8 cellular contexts compared by ENCODE assay signal in genomic region chr14:77181124-77181602, GRCh38. TPM values are rescaled to one million over a fixed set of nuclear protein-coding genes. Genes with fewer than 3 reads are reported as not detected.
A peak's percentile ranks its signal among the peaks of the same experiment; 100 is the strongest.
DNase-seq lines count a peak whose midpoint lies in the region; ATAC-seq and FAIRE-seq lines count a peak whose summit lies in the region.

No MANE protein-coding gene starts in this region.

- POLR2A ChIA-PET in T-cell (lab: Charles Lee): interaction anchor here in 1 of 2 donors (0.5 kb wide), 1 partner anchor 391 kb away, joined by 6 read pairs; no protein-coding TSS in a partner anchor

- ATAC-seq in T-cell (replicated peaks in 1 of 4) (no peak), GM19467 (IDR thresholded peaks at IDR 0.05; ENCODE audit: unreplicated experiment) (no peak)

- peak; percentile 24 for FAIRE-seq in islet of Langerhans (lab: Jason Lieb, UNC)

- peaks cover 34 to 48% of the 10 kb centered on the region in 2 donors for H3K27me3 Mint-ChIP-seq in T-cell

- peak overlapping the region in 1 of 2 donors; percentile 59 for H3K27ac Mint-ChIP-seq in T-cell

- no peaks in the 10 kb centered on the region for H3K9me3 Mint-ChIP-seq in T-cell

- CTCF ChIA-PET in T-cell (lab: Charles Lee): interaction anchor here in 1 of 2 donors (0.6 kb wide), 1 partner anchor 150 kb away, joined by 3 read pairs; no protein-coding TSS in a partner anchor

- peak; percentile 9 for DNase-seq in stimulated activated CD4-positive, alpha-beta T cell treated with anti-CD3 and anti-CD28 coated beads, Interleukin-15, amount 100 ng/mL, for 24 hours
- DNase-seq in stimulated activated CD4-positive, alpha-beta T cell treated with anti-CD3 and anti-CD28 coated beads, Interleukin-4, amount 100 ng/mL, for 24 hours: no peak
- DNase-seq in T-cell (no peak), NCI-H1436 treated with DMSO at 0.1 percent for 48 hours (lab: John Stamatoyannopoulos, UW) (no peak), T-helper 9 cell (no peak), NOMO-1 treated with dmso at 0.1 percent for 144 hours (lab: John Stamatoyannopoulos, UW; ENCODE audit: unreplicated experiment) (no peak)

- H3K4me3 Mint-ChIP-seq in T-cell: peak overlapping the region; percentile 71 to 82 (median 71)

- no peaks in the 10 kb centered on the region for H3K36me3 Mint-ChIP-seq in T-cell

- peaks cover 13 to 15% (median 14%) of the 10 kb centered on the region in 3 donors for H3K4me1 Mint-ChIP-seq in T-cell

RNA-seq across cellular contexts. Expression of gene TMEM63C, which starts 0.4 kb away (rescaled TPM):
- 1 to 10 TPM in 3 of 5 donors, under 1 TPM in 2; 0.76 to 2.6 (median 1.3) TPM for total RNA-seq in T-cell

RNA-seq across cellular contexts. Expression of gene ZDHHC22, which starts 39.6 kb away (rescaled TPM):
- under 1 TPM in 1 of 5 donors, not detected in 4; 0.06 TPM for total RNA-seq in T-cell
